Comparison of ENCODE assay signal across 14 cellular contexts in the genomic region with DNA sequence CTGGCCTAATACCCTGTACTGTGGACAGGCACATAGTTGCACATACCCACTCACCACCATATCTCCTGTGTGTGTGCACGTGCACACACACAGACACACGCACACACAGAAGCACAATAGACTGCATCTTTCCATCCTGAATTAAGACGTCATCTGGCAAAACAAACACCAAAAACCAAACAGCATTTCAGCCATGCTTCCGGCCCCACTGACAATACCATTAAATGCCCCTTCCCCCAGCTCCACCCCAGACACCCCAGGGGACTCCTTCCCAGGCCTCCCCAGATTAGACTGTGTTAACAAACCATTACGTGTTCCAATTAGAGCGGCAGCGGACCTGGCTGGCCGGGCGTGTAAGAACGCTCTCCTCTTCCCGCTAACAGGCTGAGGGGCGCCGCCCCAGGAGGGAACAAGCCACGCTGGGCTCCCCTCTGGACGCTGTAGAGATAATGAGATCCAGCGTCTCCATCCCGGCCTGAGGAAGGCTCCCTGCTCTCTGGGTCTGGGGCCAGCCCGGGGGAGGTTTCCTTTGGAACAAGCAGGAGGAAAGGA.
DNase-seq lines count a peak whose midpoint lies in the region; ATAC-seq and TF ChIP-seq lines count a peak whose summit lies in the region.
"Had no signal": no experiment of that assay in that cellular context is flagged by ENCODE, and none has a peak within 500 bp of the region (broad histone marks: within the 10 kb centered on the region; RNA-seq: fewer than 3 reads in every experiment).

No MANE protein-coding gene starts in this region.

- no peaks in the 10 kb centered on the region for H3K4me1 ChIP-seq in BE2C
- no peaks in the 10 kb centered on the region for H3K4me1 ChIP-seq in HEK293 (ENCODE audit: control insufficient read depth, insufficient read depth, low read length)
- H3K4me1 ChIP-seq in adrenal gland (replicated peaks in 1 of 2), result no peaks in the 10 kb centered on the region

- TF ChIP-seq CTCF in BE2C (IDR thresholded peaks at IDR 0.05; ENCODE audit: low read depth, low read length) (no peak), HEK293 (tag by site-specific recombination; IDR thresholded peaks at IDR 0.05) (no peak), adrenal gland (IDR thresholded peaks at IDR 0.05) (no peak)

- H3K9me3 ChIP-seq in BE2C, result no peaks in the 10 kb centered on the region
- no peaks in the 10 kb centered on the region for H3K9me3 ChIP-seq in HEK293 (ENCODE audit: control insufficient read depth, insufficient read depth, low read depth, low read length)
- H3K9me3 ChIP-seq in adrenal gland (replicated peaks in 1 of 3), result no peaks in the 10 kb centered on the region

- no peak for ATAC-seq in GM18505 (IDR thresholded peaks at IDR 0.05; ENCODE audit: unreplicated experiment)
- ATAC-seq: stimulated activated memory B cell treated with anti-CD40 and anti-IgM and Interleukin-4, amounts not matched to agents 10 μg/mL and 1 μg/mL and 100 μg/mL, for 72 hours; T-helper 17 cell had no signal

- DNase-seq in BE2C (peak; percentile 39), left kidney (ENCODE audit: low read depth, low spot score) (peak; percentile 73), adrenal gland (no peak), C1 segment of cervical spinal cord (lab: John Stamatoyannopoulos, UW) (no peak)
- DNase-seq in activated effector memory CD4-positive, alpha-beta T cell treated with Interleukin-2 at 50 U/mL for 16 hours, result no peak
- DNase-seq: activated CD4-positive, alpha-beta T cell treated with anti-CD3 and anti-CD28 coated beads for 48 hours; foreskin fibroblast; GOT3; stimulated activated CD4-positive, alpha-beta T cell treated with anti-CD3 and anti-CD28 coated beads, Interleukin-4, amount 100 ng/mL, for 1 hour; T-helper 17 cell had no signal

- 61 to 87% (median 81%) methylated on average over 14 to 18 of the region's 18 CpGs for WGBS in adrenal gland, 4 donors

- H3K36me3 ChIP-seq in BE2C (no peaks in the 10 kb centered on the region), HEK293 (ENCODE audit: control insufficient read depth in 2 of 2, insufficient read depth in 1 of 2, low read length in 2 of 2) (no peaks in the 10 kb centered on the region), adrenal gland (replicated peaks in 1 of 2) (no peaks in the 10 kb centered on the region)

- POLR2A ChIA-PET in HEK293 (lab: Yijun Ruan, JAX), result no interaction called here

- H3K27me3 ChIP-seq in BE2C, result no peaks in the 10 kb centered on the region
- H3K27me3 ChIP-seq in adrenal gland, result no peaks in the 10 kb centered on the region

- CTCF ChIA-PET in HEK293 (lab: Yijun Ruan, JAX), result no interaction called here

- H3K4me3 ChIP-seq in BE2C (ENCODE audit: low read depth, low read length) (peak overlapping the region; percentile 4; the same call in 1 of the 2 replicates), HEK293 (ENCODE audit: low read depth, low read length) (no peak overlapping the region), adrenal gland (no peak overlapping the region)

- intact Hi-C loops in adrenal gland (cut with DNase I), result no loop called here

- H3K27ac ChIP-seq in HEK293 (ENCODE audit: extremely low read depth, low read depth, low read length) (no peak overlapping the region), adrenal gland (no peak overlapping the region)

- TF ChIP-seq POLR2A in adrenal gland (IDR thresholded peaks at IDR 0.05) (no peak), GM18505 (IDR thresholded peaks at IDR 0.05; ENCODE audit: borderline replicate concordance, extremely low read depth, insufficient read depth, insufficient read length) (no peak)

TF ChIP-seq in HEK293, 187 proteins besides CTCF, POLR2A, EP300 and RAD21 (continues in another document):
- TF ChIP-seq ZNF114 (tag by site-specific recombination; IDR thresholded peaks at IDR 0.05) (no peak), ZNF184 (tag by site-specific recombination; IDR thresholded peaks at IDR 0.05) (no peak), ZSCAN18 (tag by site-specific recombination; IDR thresholded peaks at IDR 0.05) (no peak), ZNF571 (tag by site-specific recombination; IDR thresholded peaks at IDR 0.05) (no peak), TCF7L2 (IDR thresholded peaks at IDR 0.05; ENCODE audit: borderline replicate concordance, low read depth, low read length) (no peak), ZNF24 (tag by site-specific recombination; IDR thresholded peaks at IDR 0.05) (no peak), ZNF776 (tag by site-specific recombination; IDR thresholded peaks at IDR 0.05; ENCODE audit: borderline replicate concordance) (no peak), ZNF549 (tag by site-specific recombination; IDR thresholded peaks at IDR 0.05) (no peak), ZNF830 (tag by site-specific recombination; IDR thresholded peaks at IDR 0.05; ENCODE audit: low read depth) (no peak), ZNF423 (tag by site-specific recombination; IDR thresholded peaks at IDR 0.05) (0 out of 2 replicates have a peak, but pooled peaks have one; percentile 50)

TF ChIP-seq in PFSK-1, 5 proteins besides CTCF, POLR2A, EP300 and RAD21:
- TF ChIP-seq SIN3A (IDR thresholded peaks at IDR 0.05; ENCODE audit: borderline replicate concordance, insufficient read depth, low read length) (0 out of 2 replicates have a peak, but pooled peaks have one; percentile 17), POLR2AphosphoS5 (IDR thresholded peaks at IDR 0.05; ENCODE audit: low read depth, low read length) (no peak)
TF ChIP-seq in PFSK-1: peak in this region for 1.

Comparison
In these comparisons a context has a peak if more than half of its experiments do, and no peak if none do; other contexts are left out.
1. DNase-seq: peak in BE2C (single experiment) and left kidney (single experiment); none in adrenal gland (0 of 7), activated effector memory CD4-positive, alpha-beta T cell treated with Interleukin-2 at 50 U/mL for 16 hours (single experiment) and C1 segment of cervical spinal cord (0 of 14).